ENCODE assay signal across 38 cellular contexts in genomic region chr4:70114091-70114490, GRCh38. TPM values are rescaled to one million over a fixed set of nuclear protein-coding genes. Genes with fewer than 3 reads are reported as not detected.
"Had no signal": no experiment of that assay in that cellular context is flagged by ENCODE, and none has a peak within 500 bp of the region (broad histone marks: within the 10 kb centered on the region; RNA-seq: fewer than 3 reads in every experiment).

No MANE protein-coding gene starts in this region.

- H3K9ac ChIP-seq: KMS-11 had no signal

- H3K27me3 ChIP-seq: MG63 had no signal

- DNase-seq: Karpas-422, Kasumi-1, MG63, MM.1S, MV-4-11, NCI-H1048, NCI-H1092, NCI-H1092 treated with DMSO at 0.1 percent for 48 hours, NCI-H1105, NCI-H1105 treated with DMSO at 0.1 percent for 48 hours, NCI-H1417, NCI-H1417 treated with DMSO at 0.1 percent for 48 hours, NCI-H1436, NCI-H1436 treated with DMSO at 0.1 percent for 48 hours, NCI-H146, NCI-H1694, NCI-H1694 treated with DMSO at 0.1 percent for 48 hours, NCI-H187, NCI-H187 treated with DMSO at 0.1 percent for 48 hours, NCI-H1930, NCI-H2029, NCI-H2029 treated with DMSO at 0.1 percent for 48 hours, NCI-H2081, NCI-H2081 treated with DMSO at 0.1 percent for 48 hours, NCI-H2107, NCI-H2171, NCI-H2171 treated with DMSO at 0.1 percent for 48 hours, NCI-H2227 treated with DMSO at 0.1 percent for 48 hours, NCI-H226, NCI-H345, NCI-H446, NCI-H446 treated with DMSO at 0.1 percent for 48 hours, NCI-H510A had no signal

- H3K9me3 ChIP-seq: MG63 had no signal

- H3K4me3 ChIP-seq: MG63 had no signal

- H3K36me3 ChIP-seq: MG63 had no signal

- H3K27ac ChIP-seq: KMS-11 had no signal

RNA-seq across cellular contexts. Expression of gene PRR27, which starts 39.9 kb away (rescaled TPM):
- total RNA-seq: LHCN-M2, M059J, MCF 10A, NCI-H460 had no signal
